ENCODE assay signal across 24 cellular contexts in genomic region chr11:8016396-8016949, GRCh38. TPM values are rescaled to one million over a fixed set of nuclear protein-coding genes. Genes with fewer than 3 reads are reported as not detected.
DNase-seq lines count a peak whose midpoint lies in the region; ATAC-seq and TF ChIP-seq lines count a peak whose summit lies in the region.
"Had no signal": no experiment of that assay in that cellular context is flagged by ENCODE, and none has a peak within 500 bp of the region (broad histone marks: within the 10 kb centered on the region; RNA-seq: fewer than 3 reads in every experiment).

No MANE protein-coding gene starts in this region.

- H2AK5ac ChIP-seq in mesendoderm (ENCODE audit: low read length), result no peak overlapping the region

- H3K23ac ChIP-seq in mesendoderm (ENCODE audit: low read length), result no peak overlapping the region

- H3K79me2 ChIP-seq in mesendoderm (ENCODE audit: control insufficient read depth, insufficient read depth, low read length), result no peaks in the 10 kb centered on the region

- ATAC-seq in GM18505 (IDR thresholded peaks at IDR 0.05; ENCODE audit: unreplicated experiment), result no peak
- no peak for ATAC-seq in GM19351 (IDR thresholded peaks at IDR 0.05; ENCODE audit: unreplicated experiment)
- ATAC-seq: A549, gastrocnemius medialis, left lobe of liver, Right ventricle myocardium inferior, T-cell had no signal

- no peaks in the 10 kb centered on the region for H3K36me3 ChIP-seq in mesendoderm (ENCODE audit: control insufficient read depth, insufficient read depth, low read length)
- H3K36me3 ChIP-seq: adrenal gland, BLaER1, gastrocnemius medialis, MG63, prostate gland, stomach had no signal

- H3K9ac ChIP-seq in mesendoderm (ENCODE audit: low read length), result no peak overlapping the region
- H3K9ac ChIP-seq: BLaER1 had no signal

- H3K27ac ChIP-seq in coronary artery (no peak overlapping the region), mesendoderm (ENCODE audit: low read depth, low read length) (no peak overlapping the region)
- H3K27ac ChIP-seq: A549, adrenal gland, BLaER1, gastrocnemius medialis, prostate gland, stomach had no signal

- peaks cover 11% of the 10 kb centered on the region for H3K27me3 ChIP-seq in mesendoderm (ENCODE audit: insufficient read depth, low read length, poor library complexity)
- H3K27me3 ChIP-seq: adrenal gland, MG63 had no signal

- no peak overlapping the region for H2BK5ac ChIP-seq in mesendoderm (ENCODE audit: low read length)

- no peak overlapping the region for H2BK120ac ChIP-seq in mesendoderm (ENCODE audit: low read depth, low read length)

- no peak for TF ChIP-seq CTCF in coronary artery (IDR thresholded peaks at IDR 0.05)
- TF ChIP-seq CTCF in GM10266 (IDR thresholded peaks at IDR 0.05; ENCODE audit: control insufficient read depth, insufficient read depth, low read depth, missing control alignments), result no peak

- H3K4me2 ChIP-seq in mesendoderm (ENCODE audit: low read length), result no peak overlapping the region
- H3K4me2 ChIP-seq: A549, BLaER1 had no signal

- H4K5ac ChIP-seq in mesendoderm (ENCODE audit: low read length), result no peak overlapping the region

- H3K4me3 ChIP-seq in coronary artery (no peak overlapping the region), mesendoderm (ENCODE audit: low read length) (no peak overlapping the region)
- H3K4me3 ChIP-seq: A549, adrenal gland, BLaER1, gastrocnemius medialis, MG63, prostate gland, stomach had no signal

- no peak overlapping the region for H4K8ac ChIP-seq in mesendoderm (ENCODE audit: low read depth, low read length)

- no peak for TF ChIP-seq POLR2A in GM18505 (IDR thresholded peaks at IDR 0.05; ENCODE audit: borderline replicate concordance, extremely low read depth, insufficient read depth, insufficient read length)

- no peak overlapping the region for H3K56ac ChIP-seq in mesendoderm (ENCODE audit: low read length)

- H3K4me1 ChIP-seq in mesendoderm (ENCODE audit: control insufficient read depth, low read depth, low read length), result peaks cover 18% of the 10 kb centered on the region
- H3K4me1 ChIP-seq: A549, prostate gland had no signal

- DNase-seq in activated CD8-positive, alpha-beta memory T cell treated with anti-CD3 and anti-CD28 coated beads, Interleukin-2, amount 50 U/mL, for 48 hours, result peak; percentile 40
- no peak for DNase-seq in activated CD8-positive, alpha-beta memory T cell treated with anti-CD3 and anti-CD28 coated beads, Interleukin-2, amount 50 U/mL, for 4 hours
- DNase-seq in coronary artery (ENCODE audit: low spot score), result peak; percentile 7
- DNase-seq in mesendoderm, result peak; percentile 77
- no peak for DNase-seq in NOMO-1 treated with dmso at 0.1 percent for 144 hours (lab: John Stamatoyannopoulos, UW; ENCODE audit: unreplicated experiment)
- no peak for DNase-seq in GM10266 (ENCODE audit: extremely low spot score)
- DNase-seq: activated CD4-positive, alpha-beta T cell treated with anti-CD3 and anti-CD28 coated beads, Interleukin-2, amount 50 U/mL, for 1 hour; activated T-cell treated with anti-CD3 and anti-CD28 coated beads for 4 hours; Calu3; gastrocnemius medialis; MG63; NCI-H1436 treated with DMSO at 0.1 percent for 48 hours; NCI-H526; nephron progenitor cell; T-cell had no signal

- WGBS in mesendoderm (ENCODE audit: extremely low coverage, insufficient coverage, low lambda C conversion rate), result no CpG with 5 or more reads among the region's 5 CpGs

- no peak overlapping the region for H3K18ac ChIP-seq in mesendoderm (ENCODE audit: low read length)

- H3K4ac ChIP-seq in mesendoderm (ENCODE audit: low read depth, low read length), result no peak overlapping the region

- no peak overlapping the region for H2BK15ac ChIP-seq in mesendoderm (replicated peaks; ENCODE audit: low read depth)

- no peaks in the 10 kb centered on the region for H3K79me1 ChIP-seq in mesendoderm (ENCODE audit: low read length)

RNA-seq across cellular contexts. Expression of gene EIF3F, which starts 29.3 kb away (rescaled TPM):
- polyA plus RNA-seq in mesendoderm (2013, experiment 1 of 2), result 498 TPM
- 521 TPM for polyA plus RNA-seq in mesendoderm (2013, experiment 2 of 2)

RNA-seq across cellular contexts. Expression of gene NLRP10, which starts 51.2 kb away (rescaled TPM):
- polyA plus RNA-seq in mesendoderm (2013, experiment 1 of 2), result 0.04 TPM
- polyA plus RNA-seq in mesendoderm (2013, experiment 2 of 2), result 0.04 TPM
- polyA plus RNA-seq: A549, adrenal gland, stomach had no signal

Comparison
In these comparisons a context has a peak if more than half of its experiments do, and no peak if none do; other contexts are left out.
1. DNase-seq: peak in activated CD8-positive, alpha-beta memory T cell treated with anti-CD3 and anti-CD28 coated beads, Interleukin-2, amount 50 U/mL, for 48 hours (single experiment), coronary artery (single experiment) and mesendoderm (single experiment); none in activated CD8-positive, alpha-beta memory T cell treated with anti-CD3 and anti-CD28 coated beads, Interleukin-2, amount 50 U/mL, for 4 hours (single experiment), NOMO-1 treated with dmso at 0.1 percent for 144 hours (single experiment) and GM10266 (single experiment).